8 cellular contexts compared by ENCODE assay signal in the genomic region with DNA sequence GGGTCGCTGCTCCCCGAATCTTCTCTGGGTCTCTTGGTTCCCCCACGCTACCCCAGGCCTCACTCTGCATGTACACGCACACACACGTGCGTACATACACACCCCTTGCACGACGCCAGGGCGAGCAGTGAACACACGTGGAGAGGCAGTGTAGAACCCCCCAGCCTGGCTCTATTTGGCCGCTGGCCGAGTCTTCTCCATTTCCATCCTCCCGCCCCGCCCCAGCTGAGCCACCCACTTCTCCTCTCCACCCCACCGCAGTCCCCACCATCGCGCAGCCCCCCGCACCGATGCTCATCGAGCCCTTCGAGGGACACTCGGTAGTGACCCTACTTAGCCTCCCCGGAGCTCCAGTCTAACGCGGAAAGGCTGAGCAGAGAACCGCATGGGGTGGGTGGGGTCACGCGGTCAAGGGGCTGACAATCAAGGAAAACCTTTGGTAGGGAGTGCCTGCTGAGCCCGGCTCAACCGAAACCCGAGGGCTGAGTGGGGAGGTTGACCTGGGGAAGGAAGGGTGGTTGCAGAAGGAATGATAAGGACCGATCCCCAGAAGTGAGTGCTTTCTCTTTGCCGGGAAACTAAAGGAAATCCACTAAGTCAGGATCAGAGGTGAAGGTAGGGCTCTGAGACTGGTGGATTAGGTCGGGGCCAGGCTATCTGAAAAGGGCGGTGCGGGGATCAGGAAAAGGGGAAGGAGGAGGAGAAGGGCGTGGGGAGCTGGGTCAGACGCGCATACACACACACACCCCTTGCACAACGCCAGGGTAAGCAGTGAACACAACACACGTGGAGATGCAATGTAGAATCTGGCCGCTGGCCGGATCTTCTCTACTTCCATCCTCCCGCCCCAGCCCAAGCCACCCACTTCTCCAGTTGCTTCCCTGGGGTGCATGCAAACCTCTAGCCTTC. TPM values are rescaled to one million over a fixed set of nuclear protein-coding genes. Genes with fewer than 3 reads are reported as not detected.
A peak's percentile ranks its signal among the peaks of the same experiment; 100 is the strongest.
DNase-seq lines count a peak whose midpoint lies in the region; ATAC-seq and TF ChIP-seq lines count a peak whose summit lies in the region.

No MANE protein-coding gene starts in this region.

- dilution Hi-C loops in IMR-90 (cut with HindIII; ENCODE audit: low sequenced_read_pairs, unreplicated experiment): no loop called here

- H3K56ac ChIP-seq in IMR-90 (ENCODE audit: extremely low read depth, insufficient read depth, low read length): no peak overlapping the region

- H3K14ac ChIP-seq in IMR-90 (replicated peaks; ENCODE audit: low read depth, low read length): no peak overlapping the region

- no peak overlapping the region for H3K18ac ChIP-seq in IMR-90 (ENCODE audit: low read depth, low read length)

- H4K91ac ChIP-seq in IMR-90 (ENCODE audit: insufficient read depth, low read depth, low read length): no peak overlapping the region

- no peaks in the 10 kb centered on the region for H4K20me1 ChIP-seq in IMR-90 (ENCODE audit: insufficient read depth, low read length)

- H3K4me1 Mint-ChIP-seq in activated naive CD8-positive, alpha-beta T cell treated with anti-CD3 and anti-CD28 coated beads, Interleukin-2, amount 50 U/mL, for 24 hours: peaks cover 38% of the 10 kb centered on the region
- peaks cover 53% of the 10 kb centered on the region for H3K4me1 Mint-ChIP-seq in stimulated activated naive CD8-positive, alpha-beta T cell treated with anti-CD3 and anti-CD28 coated beads, Interleukin-15, amount 100 ng/mL, for 72 hours

- H3K9me3 Mint-ChIP-seq in activated naive CD8-positive, alpha-beta T cell treated with anti-CD3 and anti-CD28 coated beads, Interleukin-2, amount 50 U/mL, for 24 hours: no peaks in the 10 kb centered on the region
- H3K9me3 Mint-ChIP-seq in stimulated activated naive CD8-positive, alpha-beta T cell treated with anti-CD3 and anti-CD28 coated beads, Interleukin-15, amount 100 ng/mL, for 72 hours: no peaks in the 10 kb centered on the region

- in situ Hi-C loops in IMR-90 (cut with MboI; ENCODE audit: low sequenced_read_pairs): loop anchor here (5.0 to 10.0 kb wide), 2 partner anchors 102 to 244 kb away; no protein-coding TSS in a partner anchor

- BruUV-seq in IMR-90 (replicated peaks; lab: Mats Ljungman, UMichigan): no TSS peak

- TF ChIP-seq CTCF in C4-2B (conservative IDR thresholded peaks at IDR 0.05) (no peak), IMR-90 (conservative IDR thresholded peaks at IDR 0.05; ENCODE audit: low read depth, low read length) (no peak)

- peaks cover 35% of the 10 kb centered on the region for H3K27me3 Mint-ChIP-seq in activated naive CD8-positive, alpha-beta T cell treated with anti-CD3 and anti-CD28 coated beads, Interleukin-2, amount 50 U/mL, for 24 hours
- H3K27me3 Mint-ChIP-seq in stimulated activated naive CD8-positive, alpha-beta T cell treated with anti-CD3 and anti-CD28 coated beads, Interleukin-15, amount 100 ng/mL, for 72 hours: peaks cover 55% of the 10 kb centered on the region

- H2BK5ac ChIP-seq in IMR-90 (ENCODE audit: low read depth, low read length, poor library complexity, severe bottlenecking): no peak overlapping the region

- TF ChIP-seq POLR2A in IMR-90 (IDR thresholded peaks at IDR 0.05; ENCODE audit: low read depth, low read length): no peak

- no peaks in the 10 kb centered on the region for H3K36me3 Mint-ChIP-seq in activated naive CD8-positive, alpha-beta T cell treated with anti-CD3 and anti-CD28 coated beads, Interleukin-2, amount 50 U/mL, for 24 hours (ENCODE audit: low read depth)

- no peak overlapping the region for H3K4ac ChIP-seq in IMR-90 (ENCODE audit: low read depth, low read length)

- peak overlapping the region; percentile 35 for H2AFZ ChIP-seq in IMR-90 (replicated peaks; ENCODE audit: low read length, poor library complexity)

- WGBS in IMR-90 (ENCODE audit: extremely low coverage in 2 of 2, insufficient read length in 1 of 2), 2 experiments: 10% methylated on average over 11 of the region's 44 CpGs; no CpG with 5 or more reads in 1 of the 2 experiments

- H3K27me3 ChIP-seq in IMR-90 (ENCODE audit: control insufficient read depth, insufficient read depth, low read length): peaks cover 60% of the 10 kb centered on the region
- H3K27me3 ChIP-seq in iPS-20b (ENCODE audit: insufficient read depth, low read length): peaks cover 98% of the 10 kb centered on the region

- H3K4me3 Mint-ChIP-seq in activated naive CD8-positive, alpha-beta T cell treated with anti-CD3 and anti-CD28 coated beads, Interleukin-2, amount 50 U/mL, for 24 hours: peak overlapping the region; percentile 33
- H3K4me3 Mint-ChIP-seq in stimulated activated naive CD8-positive, alpha-beta T cell treated with anti-CD3 and anti-CD28 coated beads, Interleukin-15, amount 100 ng/mL, for 72 hours: peak overlapping the region; percentile 44 to 72

- intact Hi-C loops in IMR-90 (cut with micrococcal nuclease): no loop called here

- no peak overlapping the region for H3K9ac ChIP-seq in IMR-90 (ENCODE audit: low read depth, low read length)
- H3K9ac ChIP-seq in iPS-20b (ENCODE audit: low read depth, low read length): no peak overlapping the region

- TF ChIP-seq RAD21 in IMR-90 (IDR thresholded peaks at IDR 0.05; ENCODE audit: low read length): no peak

- CTCF ChIA-PET in IMR-90 (lab: Yijun Ruan, JAX): no interaction called here

- H4K8ac ChIP-seq in IMR-90 (ENCODE audit: low read depth in 2 of 2, low read length in 2 of 2): no peak overlapping the region

- DNase-seq in IMR-90: peak; percentile 17
- DNase-seq in activated naive CD8-positive, alpha-beta T cell treated with anti-CD3 and anti-CD28 coated beads, Interleukin-2, amount 50 U/mL, for 24 hours: no peak
- DNase-seq in stimulated activated naive CD8-positive, alpha-beta T cell treated with anti-CD3 and anti-CD28 coated beads, Interleukin-15, amount 100 ng/mL, for 72 hours: no peak

- H3K9me3 ChIP-seq in IMR-90 (ENCODE audit: control insufficient read depth, insufficient read depth, low read length): no peaks in the 10 kb centered on the region
- no peaks in the 10 kb centered on the region for H3K9me3 ChIP-seq in iPS-20b (ENCODE audit: insufficient read depth, low read depth, low read length)

- no peak overlapping the region for H2BK20ac ChIP-seq in IMR-90 (ENCODE audit: low read depth, low read length)

- H4K5ac ChIP-seq in IMR-90 (ENCODE audit: low read depth, low read length): no peak overlapping the region

- ATAC-seq in IMR-90 (ENCODE audit: low read depth) (peak; percentile 24), HG03469 (IDR thresholded peaks at IDR 0.05; ENCODE audit: unreplicated experiment) (no peak), GM19023 (IDR thresholded peaks at IDR 0.05; ENCODE audit: unreplicated experiment) (no peak), HG03095 (IDR thresholded peaks at IDR 0.05; ENCODE audit: unreplicated experiment) (no peak)
- no peak for ATAC-seq in activated naive CD8-positive, alpha-beta T cell treated with anti-CD3 and anti-CD28 coated beads, Interleukin-2, amount 50 U/mL, for 24 hours
- peak; percentile 27 for ATAC-seq in stimulated activated naive CD8-positive, alpha-beta T cell treated with anti-CD3 and anti-CD28 coated beads, Interleukin-15, amount 100 ng/mL, for 72 hours

- H3K4me3 ChIP-seq in IMR-90 (ENCODE audit: insufficient read depth, low read depth, low read length) (no peak overlapping the region), iPS-20b (ENCODE audit: low read length) (peak overlapping the region; percentile 48)

- POLR2A ChIA-PET in IMR-90 (lab: Charles Lee; ENCODE audit: unreplicated experiment): no interaction called here

- H3K27ac ChIP-seq in C4-2B (peak overlapping the region; percentile 91), IMR-90 (ENCODE audit: insufficient read depth, low read length) (no peak overlapping the region), iPS-20b (ENCODE audit: low read length) (no peak overlapping the region)

- H3K23ac ChIP-seq in IMR-90 (ENCODE audit: low read depth, low read length): no peak overlapping the region

- H3K79me1 ChIP-seq in IMR-90 (ENCODE audit: low read depth in 1 of 2, low read length in 2 of 2): no peaks in the 10 kb centered on the region

- no peak overlapping the region for H2BK120ac ChIP-seq in IMR-90 (ENCODE audit: low read depth, low read length)

- no peak overlapping the region for H2AK5ac ChIP-seq in IMR-90 (ENCODE audit: low read depth, low read length)

- H2BK15ac ChIP-seq in IMR-90 (ENCODE audit: low read depth, low read length): no peak overlapping the region

- no peaks in the 10 kb centered on the region for H3K9me1 ChIP-seq in IMR-90 (ENCODE audit: insufficient read depth, low read length)

- peak overlapping the region; percentile 65 for H3K4me2 ChIP-seq in IMR-90 (ENCODE audit: low read depth, low read length)

- H3K27ac Mint-ChIP-seq in activated naive CD8-positive, alpha-beta T cell treated with anti-CD3 and anti-CD28 coated beads, Interleukin-2, amount 50 U/mL, for 24 hours: no peak overlapping the region
- no peak overlapping the region for H3K27ac Mint-ChIP-seq in stimulated activated naive CD8-positive, alpha-beta T cell treated with anti-CD3 and anti-CD28 coated beads, Interleukin-15, amount 100 ng/mL, for 72 hours

- no peaks in the 10 kb centered on the region for H3K36me3 ChIP-seq in IMR-90 (ENCODE audit: control insufficient read depth, insufficient read depth, low read length)
- no peaks in the 10 kb centered on the region for H3K36me3 ChIP-seq in iPS-20b (ENCODE audit: insufficient read depth, low read depth, low read length)

- H2AK9ac ChIP-seq in IMR-90 (replicated peaks; ENCODE audit: low read depth, low read length, poor library complexity): no peak overlapping the region

- H3K4me1 ChIP-seq in IMR-90 (ENCODE audit: control insufficient read depth, insufficient read depth, low read length) (peaks cover 8% of the 10 kb centered on the region; the same call in 1 of the 2 replicates), iPS-20b (ENCODE audit: insufficient read depth, low read length) (peaks cover 10% of the 10 kb centered on the region; the same call in 1 of the 2 replicates)

TF ChIP-seq in IMR-90, 13 proteins besides CTCF, POLR2A, EP300 and RAD21 (continues in another document):
- TF ChIP-seq NFE2L2 (IDR thresholded peaks at IDR 0.05; ENCODE audit: low read depth, low read length): no peak

RNA-seq across cellular contexts. Expression of gene CPXM1, which starts 49.8 kb away (rescaled TPM):
- total RNA-seq in IMR-90 (2012; rRNA removed): 0.83 and 1.1 TPM in 2 replicates
- polyA plus RNA-seq in IMR-90 (2012; rRNA removed): 4.5 and 4.6 TPM in 2 replicates
- polyA plus RNA-seq in IMR-90 (2012; cell fraction: cytosol; rRNA removed): 3.9 and 6.8 TPM in 2 replicates
- 18.1 and 27.9 TPM in 2 replicates for polyA plus RNA-seq in IMR-90 (2012; cell fraction: nucleus; rRNA removed; ENCODE audit: low replicate concordance)

RNA-seq across cellular contexts. Expression of gene EBF4, which starts 58.0 kb away (rescaled TPM):
- under 0.01 and 0.18 TPM in 2 replicates for total RNA-seq in IMR-90 (2012; rRNA removed)
- polyA plus RNA-seq in IMR-90 (2012; rRNA removed): 1.0 and 1.1 TPM in 2 replicates
- polyA plus RNA-seq in IMR-90 (2012; cell fraction: cytosol; rRNA removed): 0.50 and 1.1 TPM in 2 replicates
- 5.7 and 8.7 TPM in 2 replicates for polyA plus RNA-seq in IMR-90 (2012; cell fraction: nucleus; rRNA removed; ENCODE audit: low replicate concordance)

Comparison
In these comparisons a context has a peak if more than half of its experiments do, and no peak if none do; other contexts are left out.
1. ATAC-seq: peak in IMR-90 (single experiment) and stimulated activated naive CD8-positive, alpha-beta T cell treated with anti-CD3 and anti-CD28 coated beads, Interleukin-15, amount 100 ng/mL, for 72 hours (single experiment); none in activated naive CD8-positive, alpha-beta T cell treated with anti-CD3 and anti-CD28 coated beads, Interleukin-2, amount 50 U/mL, for 24 hours (single experiment), HG03469 (single experiment), GM19023 (single experiment) and HG03095 (single experiment).